In genomic region chr5:19886123-19886921, GRCh38 we compare ENCODE assay signal across 12 cellular contexts.
DNase-seq lines count a peak whose midpoint lies in the region; ATAC-seq and TF ChIP-seq lines count a peak whose summit lies in the region.
"Had no signal": no experiment of that assay in that cellular context is flagged by ENCODE, and none has a peak within 500 bp of the region (broad histone marks: within the 10 kb centered on the region; RNA-seq: fewer than 3 reads in every experiment).

No MANE protein-coding gene starts in this region.

- peak overlapping the region; percentile 57 for H3K4me2 ChIP-seq in SK-N-SH

- H3K27me3 ChIP-seq in SK-N-SH (ENCODE audit: insufficient read depth) (no peaks in the 10 kb centered on the region), foreskin keratinocyte (no peaks in the 10 kb centered on the region), left lung (no peaks in the 10 kb centered on the region)

- CTCF ChIA-PET in SK-N-SH (lab: Yijun Ruan, JAX): no interaction called here

- peak; percentile 49 for DNase-seq in AG10803 (ENCODE audit: low read depth)
- peak; percentile 76 for DNase-seq in M059J (ENCODE audit: low read depth)
- DNase-seq in SK-N-SH: no peak
- peak; percentile 42 to 65 for DNase-seq in foreskin keratinocyte
- DNase-seq in stimulated activated CD4-positive, alpha-beta T cell treated with anti-CD3 and anti-CD28 coated beads, Interleukin-2, amount 100 ng/mL, for 48 hours: no peak
- DNase-seq in left lung: no peak
- DNase-seq: activated CD8-positive, alpha-beta memory T cell treated with anti-CD3 and anti-CD28 coated beads for 24 hours; CD8-positive, alpha-beta memory T cell; NCI-H1436 treated with DMSO at 0.1 percent for 48 hours; substantia nigra had no signal

- H3K36me3 ChIP-seq in SK-N-SH (replicated peaks in 1 of 2; ENCODE audit: control insufficient read depth in 1 of 2, insufficient read depth in 2 of 2, low read length in 1 of 2): no peaks in the 10 kb centered on the region
- H3K36me3 ChIP-seq in left lung: no peaks in the 10 kb centered on the region

- no peak for TF ChIP-seq RAD21 in SK-N-SH (IDR thresholded peaks at IDR 0.05; ENCODE audit: low read length)

- H3K27ac ChIP-seq in SK-N-SH (ENCODE audit: low read depth in 2 of 2, low read length in 1 of 2) (peak overlapping the region in 1 of 2 experiments; percentile 65; a peak in 3 of 4 replicates), foreskin keratinocyte (no peak overlapping the region), left lung (no peak overlapping the region)

- H3F3A ChIP-seq in SK-N-SH (replicated peaks; ENCODE audit: insufficient read depth): peaks cover 31% of the 10 kb centered on the region

- TF ChIP-seq CTCF in AG10803 (conservative IDR thresholded peaks at IDR 0.05; ENCODE audit: low read length) (no peak), SK-N-SH (IDR thresholded peaks at IDR 0.05) (no peak), foreskin keratinocyte (conservative IDR thresholded peaks at IDR 0.05) (no peak), left lung (IDR thresholded peaks at IDR 0.05) (no peak)

- peak overlapping the region; percentile 12; the same call in 1 of the 2 replicates for H2AFZ ChIP-seq in SK-N-SH (ENCODE audit: low read depth)

- ATAC-seq in foreskin keratinocyte (peak; percentile 98), GM21515 (IDR thresholded peaks at IDR 0.05; ENCODE audit: unreplicated experiment) (no peak), left lung (no peak), HG02678 (IDR thresholded peaks at IDR 0.05; ENCODE audit: unreplicated experiment) (no peak)

- H3K9me2 ChIP-seq in SK-N-SH: no peaks in the 10 kb centered on the region

- POLR2A ChIA-PET in SK-N-SH (lab: Yijun Ruan, JAX): no interaction called here

- H3K9me3 ChIP-seq in SK-N-SH (no peaks in the 10 kb centered on the region), left lung (no peaks in the 10 kb centered on the region)

- intact Hi-C loops in left lung (cut with DNase I): no loop called here

- H3K79me2 ChIP-seq in SK-N-SH (ENCODE audit: insufficient read depth): no peaks in the 10 kb centered on the region

- TF ChIP-seq EP300 in SK-N-SH (IDR thresholded peaks at IDR 0.05; ENCODE audit: borderline replicate concordance in 1 of 2, low read depth in 1 of 2, low read length in 1 of 2): peak in 1 of 2 experiments; percentile 89; a peak in 2 of 4 replicates

- no peak overlapping the region for H3K9ac ChIP-seq in SK-N-SH

- no peaks in the 10 kb centered on the region for H4K20me1 ChIP-seq in SK-N-SH (ENCODE audit: insufficient read depth)

- no peaks in the 10 kb centered on the region for H3K4me1 ChIP-seq in SK-N-SH (ENCODE audit: control insufficient read depth in 1 of 2, insufficient read depth in 2 of 2, low read depth in 1 of 2, low read length in 1 of 2)
- peaks cover 3% of the 10 kb centered on the region for H3K4me1 ChIP-seq in foreskin keratinocyte
- H3K4me1 ChIP-seq in left lung: no peaks in the 10 kb centered on the region

- WGBS in SK-N-SH (ENCODE audit: low lambda C conversion rate): 21% methylated on average over 7 of the region's 7 CpGs

- no peak overlapping the region for H3K4me3 ChIP-seq in AG10803 (ENCODE audit: low read length)
- peak overlapping the region; percentile 2 to 9; a peak in 2 of 4 replicates for H3K4me3 ChIP-seq in SK-N-SH (ENCODE audit: low read depth in 2 of 2, low read length in 1 of 2)
- H3K4me3 ChIP-seq in left lung: no peak overlapping the region

TF ChIP-seq in SK-N-SH, 30 proteins besides CTCF, POLR2A, EP300 and RAD21 (continues in another document):
- no peak for TF ChIP-seq EZH2phosphoT487 (IDR thresholded peaks at IDR 0.05; ENCODE audit: borderline replicate concordance, low read depth)
- TF ChIP-seq ZBTB33 (IDR thresholded peaks at IDR 0.05; ENCODE audit: borderline replicate concordance, low read depth): 0 out of 2 replicates have a peak, but pooled peaks have one; percentile 39
- no peak for TF ChIP-seq ELF1 (IDR thresholded peaks at IDR 0.05)
- peak; percentile 78; the same call in 1 of the 2 replicates for TF ChIP-seq FOSL2 (IDR thresholded peaks at IDR 0.05; ENCODE audit: borderline replicate concordance, low read depth)
- peak; percentile 85 for TF ChIP-seq TCF12 (IDR thresholded peaks at IDR 0.05)
- no peak for TF ChIP-seq RFX5 (IDR thresholded peaks at IDR 0.05; ENCODE audit: low read length)
- peak; percentile 54; the same call in 1 of the 2 replicates for TF ChIP-seq FOXM1 (IDR thresholded peaks at IDR 0.05; ENCODE audit: low read depth)
- TF ChIP-seq RXRA (IDR thresholded peaks at IDR 0.05; ENCODE audit: borderline replicate concordance, low read depth): no peak
- no peak for TF ChIP-seq USF2 (IDR thresholded peaks at IDR 0.05; ENCODE audit: borderline replicate concordance, low read depth, low read length)
- TF ChIP-seq YY1 (IDR thresholded peaks at IDR 0.05; ENCODE audit: low read depth): no peak
- TF ChIP-seq IRF3 (IDR thresholded peaks at IDR 0.05; ENCODE audit: low read depth, low read length): no peak
- TF ChIP-seq FOXJ3 (CRISPR knock-in tag; IDR thresholded peaks at IDR 0.05): no peak
- TF ChIP-seq RCOR1 (IDR thresholded peaks at IDR 0.05; ENCODE audit: low read length): no peak
- TF ChIP-seq TAF1 (IDR thresholded peaks at IDR 0.05; ENCODE audit: borderline replicate concordance, low read depth, low read length): no peak
- peak; percentile 37; the same call in 1 of the 2 replicates for TF ChIP-seq MAX (IDR thresholded peaks at IDR 0.05; ENCODE audit: low read depth)
- no peak for TF ChIP-seq USF1 (IDR thresholded peaks at IDR 0.05; ENCODE audit: borderline replicate concordance, low read depth)
- TF ChIP-seq NFIC (IDR thresholded peaks at IDR 0.05; ENCODE audit: borderline replicate concordance): peak; percentile 84
- peak; percentile 94 for TF ChIP-seq PBX3 (IDR thresholded peaks at IDR 0.05)
- TF ChIP-seq GATA2 (CRISPR knock-in tag; IDR thresholded peaks at IDR 0.05): no peak
- no peak for TF ChIP-seq GABPA (IDR thresholded peaks at IDR 0.05; ENCODE audit: low read depth)
- TF ChIP-seq TEAD4 (IDR thresholded peaks at IDR 0.05; ENCODE audit: borderline replicate concordance, insufficient read depth): 0 out of 2 replicates have a peak, but pooled peaks have one; percentile 72
- peak; percentile 87 for TF ChIP-seq JUND (IDR thresholded peaks at IDR 0.05)

Comparison
In these comparisons a context has a peak if more than half of its experiments do, and no peak if none do; other contexts are left out.
1. DNase-seq: peak in AG10803 (single experiment), M059J (single experiment) and foreskin keratinocyte (2 of 2); none in SK-N-SH (single experiment), stimulated activated CD4-positive, alpha-beta T cell treated with anti-CD3 and anti-CD28 coated beads, Interleukin-2, amount 100 ng/mL, for 48 hours (0 of 2) and left lung (0 of 2).
2. H3K4me3 ChIP-seq: peak in SK-N-SH (2 of 2); none in AG10803 (single experiment) and left lung (0 of 2).